2 cellular contexts compared by ENCODE assay signal in the genomic region with DNA sequence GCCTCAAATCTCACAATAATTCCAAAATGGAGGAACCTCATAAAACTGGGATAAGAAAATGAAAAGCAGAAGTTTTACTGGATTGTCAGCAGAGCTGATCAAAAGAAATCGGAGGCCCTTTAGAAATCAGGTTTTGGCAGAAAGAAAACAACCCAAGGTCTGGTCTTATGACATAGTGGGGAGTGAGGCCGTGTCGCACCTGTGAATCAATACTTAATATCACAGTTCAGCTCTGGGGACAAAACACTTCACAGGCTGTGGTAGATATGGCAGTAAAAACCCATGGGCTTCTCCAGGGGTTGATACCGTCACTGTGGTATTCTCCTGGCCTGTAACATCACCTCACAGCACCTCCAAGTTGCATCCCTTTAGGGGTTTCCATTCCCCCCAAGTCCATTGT.
TF ChIP-seq lines count a peak whose summit lies in the region.

No MANE protein-coding gene starts in this region.

TF ChIP-seq in GM23338, 12 proteins besides CTCF, POLR2A, EP300 and RAD21 (continues in another document):
- TF ChIP-seq EZH2 (IDR thresholded peaks at IDR 0.05; ENCODE audit: low read depth, unreplicated experiment): no peak
- TF ChIP-seq NANOG (IDR thresholded peaks at IDR 0.05; ENCODE audit: borderline replicate concordance): no peak
- TF ChIP-seq STAT1 (IDR thresholded peaks at IDR 0.05; ENCODE audit: unreplicated experiment): no peak
- TF ChIP-seq ZNF331 (CRISPR knock-in tag; IDR thresholded peaks at IDR 0.05; ENCODE audit: low read depth): no peak
- no peak for TF ChIP-seq REST (IDR thresholded peaks at IDR 0.05; ENCODE audit: unreplicated experiment)
- no peak for TF ChIP-seq POLR2AphosphoS5 (IDR thresholded peaks at IDR 0.05; ENCODE audit: low read depth)
- no peak for TF ChIP-seq JUNB (IDR thresholded peaks at IDR 0.05; ENCODE audit: unreplicated experiment)
- no peak for TF ChIP-seq CREB1 (CRISPR knock-in tag; IDR thresholded peaks at IDR 0.05; ENCODE audit: low read depth)
- no peak for TF ChIP-seq EZH2phosphoT487 (IDR thresholded peaks at IDR 0.05; ENCODE audit: unreplicated experiment)
- TF ChIP-seq, protein P1, sequence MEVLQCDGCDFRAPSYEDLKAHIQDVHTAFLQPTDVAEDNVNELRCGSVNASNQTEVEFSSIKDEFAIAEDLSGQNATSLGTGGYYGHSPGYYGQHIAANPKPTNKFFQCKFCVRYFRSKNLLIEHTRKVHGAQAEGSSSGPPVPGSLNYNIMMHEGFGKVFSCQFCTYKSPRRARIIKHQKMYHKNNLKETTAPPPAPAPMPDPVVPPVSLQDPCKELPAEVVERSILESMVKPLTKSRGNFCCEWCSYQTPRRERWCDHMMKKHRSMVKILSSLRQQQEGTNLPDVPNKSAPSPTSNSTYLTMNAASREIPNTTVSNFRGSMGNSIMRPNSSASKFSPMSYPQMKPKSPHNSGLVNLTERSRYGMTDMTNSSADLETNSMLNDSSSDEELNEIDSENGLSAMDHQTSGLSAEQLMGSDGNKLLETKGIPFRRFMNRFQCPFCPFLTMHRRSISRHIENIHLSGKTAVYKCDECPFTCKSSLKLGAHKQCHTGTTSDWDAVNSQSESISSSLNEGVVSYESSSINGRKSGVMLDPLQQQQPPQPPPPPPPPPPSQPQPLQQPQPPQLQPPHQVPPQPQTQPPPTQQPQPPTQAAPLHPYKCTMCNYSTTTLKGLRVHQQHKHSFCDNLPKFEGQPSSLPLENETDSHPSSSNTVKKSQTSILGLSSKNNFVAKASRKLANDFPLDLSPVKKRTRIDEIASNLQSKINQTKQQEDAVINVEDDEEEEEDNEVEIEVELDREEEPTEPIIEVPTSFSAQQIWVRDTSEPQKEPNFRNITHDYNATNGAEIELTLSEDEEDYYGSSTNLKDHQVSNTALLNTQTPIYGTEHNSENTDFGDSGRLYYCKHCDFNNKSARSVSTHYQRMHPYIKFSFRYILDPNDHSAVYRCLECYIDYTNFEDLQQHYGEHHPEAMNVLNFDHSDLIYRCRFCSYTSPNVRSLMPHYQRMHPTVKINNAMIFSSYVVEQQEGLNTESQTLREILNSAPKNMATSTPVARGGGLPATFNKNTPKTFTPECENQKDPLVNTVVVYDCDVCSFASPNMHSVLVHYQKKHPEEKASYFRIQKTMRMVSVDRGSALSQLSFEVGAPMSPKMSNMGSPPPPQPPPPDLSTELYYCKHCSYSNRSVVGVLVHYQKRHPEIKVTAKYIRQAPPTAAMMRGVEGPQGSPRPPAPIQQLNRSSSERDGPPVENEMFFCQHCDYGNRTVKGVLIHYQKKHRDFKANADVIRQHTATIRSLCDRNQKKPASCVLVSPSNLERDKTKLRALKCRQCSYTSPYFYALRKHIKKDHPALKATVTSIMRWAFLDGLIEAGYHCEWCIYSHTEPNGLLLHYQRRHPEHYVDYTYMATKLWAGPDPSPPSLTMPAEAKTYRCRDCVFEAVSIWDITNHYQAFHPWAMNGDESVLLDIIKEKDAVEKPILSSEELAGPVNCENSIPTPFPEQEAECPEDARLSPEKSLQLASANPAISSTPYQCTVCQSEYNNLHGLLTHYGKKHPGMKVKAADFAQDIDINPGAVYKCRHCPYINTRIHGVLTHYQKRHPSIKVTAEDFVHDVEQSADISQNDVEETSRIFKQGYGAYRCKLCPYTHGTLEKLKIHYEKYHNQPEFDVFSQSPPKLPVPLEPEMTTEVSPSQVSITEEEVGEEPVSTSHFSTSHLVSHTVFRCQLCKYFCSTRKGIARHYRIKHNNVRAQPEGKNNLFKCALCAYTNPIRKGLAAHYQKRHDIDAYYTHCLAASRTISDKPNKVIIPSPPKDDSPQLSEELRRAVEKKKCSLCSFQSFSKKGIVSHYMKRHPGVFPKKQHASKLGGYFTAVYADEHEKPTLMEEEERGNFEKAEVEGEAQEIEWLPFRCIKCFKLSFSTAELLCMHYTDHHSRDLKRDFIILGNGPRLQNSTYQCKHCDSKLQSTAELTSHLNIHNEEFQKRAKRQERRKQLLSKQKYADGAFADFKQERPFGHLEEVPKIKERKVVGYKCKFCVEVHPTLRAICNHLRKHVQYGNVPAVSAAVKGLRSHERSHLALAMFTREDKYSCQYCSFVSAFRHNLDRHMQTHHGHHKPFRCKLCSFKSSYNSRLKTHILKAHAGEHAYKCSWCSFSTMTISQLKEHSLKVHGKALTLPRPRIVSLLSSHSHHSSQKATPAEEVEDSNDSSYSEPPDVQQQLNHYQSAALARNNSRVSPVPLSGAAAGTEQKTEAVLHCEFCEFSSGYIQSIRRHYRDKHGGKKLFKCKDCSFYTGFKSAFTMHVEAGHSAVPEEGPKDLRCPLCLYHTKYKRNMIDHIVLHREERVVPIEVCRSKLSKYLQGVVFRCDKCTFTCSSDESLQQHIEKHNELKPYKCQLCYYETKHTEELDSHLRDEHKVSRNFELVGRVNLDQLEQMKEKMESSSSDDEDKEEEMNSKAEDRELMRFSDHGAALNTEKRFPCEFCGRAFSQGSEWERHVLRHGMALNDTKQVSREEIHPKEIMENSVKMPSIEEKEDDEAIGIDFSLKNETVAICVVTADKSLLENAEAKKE (CRISPR knock-in tag; IDR thresholded peaks at IDR 0.05): no peak
- TF ChIP-seq ZNF114 (CRISPR knock-in tag; IDR thresholded peaks at IDR 0.05): no peak

TF ChIP-seq in IMR-90, 13 proteins besides CTCF, POLR2A, EP300 and RAD21:
- TF ChIP-seq, protein P2, sequence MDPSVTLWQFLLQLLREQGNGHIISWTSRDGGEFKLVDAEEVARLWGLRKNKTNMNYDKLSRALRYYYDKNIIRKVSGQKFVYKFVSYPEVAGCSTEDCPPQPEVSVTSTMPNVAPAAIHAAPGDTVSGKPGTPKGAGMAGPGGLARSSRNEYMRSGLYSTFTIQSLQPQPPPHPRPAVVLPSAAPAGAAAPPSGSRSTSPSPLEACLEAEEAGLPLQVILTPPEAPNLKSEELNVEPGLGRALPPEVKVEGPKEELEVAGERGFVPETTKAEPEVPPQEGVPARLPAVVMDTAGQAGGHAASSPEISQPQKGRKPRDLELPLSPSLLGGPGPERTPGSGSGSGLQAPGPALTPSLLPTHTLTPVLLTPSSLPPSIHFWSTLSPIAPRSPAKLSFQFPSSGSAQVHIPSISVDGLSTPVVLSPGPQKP (IDR thresholded peaks at IDR 0.05; ENCODE audit: borderline replicate concordance, low read depth, low read length): no peak
- TF ChIP-seq RCOR1 (IDR thresholded peaks at IDR 0.05; ENCODE audit: insufficient replicate concordance, low read length) (no peak), BHLHE40 (IDR thresholded peaks at IDR 0.05; ENCODE audit: low read depth, low read length) (no peak), MAFK (IDR thresholded peaks at IDR 0.05; ENCODE audit: low read depth, low read length) (no peak), CEBPB (IDR thresholded peaks at IDR 0.05; ENCODE audit: low read depth, low read length) (no peak), MAZ (IDR thresholded peaks at IDR 0.05; ENCODE audit: borderline replicate concordance, low read depth, low read length) (no peak), SMC3 (IDR thresholded peaks at IDR 0.05; ENCODE audit: low read depth, low read length) (no peak), CHD1 (IDR thresholded peaks at IDR 0.05; ENCODE audit: low read depth, low read length) (no peak), NFE2L2 (IDR thresholded peaks at IDR 0.05; ENCODE audit: low read depth, low read length) (no peak), USF2 (IDR thresholded peaks at IDR 0.05; ENCODE audit: low read depth, low read length) (no peak), MXI1 (IDR thresholded peaks at IDR 0.05; ENCODE audit: borderline replicate concordance, low read depth, low read length) (no peak), RFX5 (IDR thresholded peaks at IDR 0.05; ENCODE audit: low read depth, low read length) (no peak)
